ENCODE assay signal across 11 cellular contexts in genomic region chr22:46775789-46776485, GRCh38. TPM values are rescaled to one million over a fixed set of nuclear protein-coding genes. Genes with fewer than 3 reads are reported as not detected.
DNase-seq lines count a peak whose midpoint lies in the region; ATAC-seq and TF ChIP-seq lines count a peak whose summit lies in the region.
"Had no signal": no experiment of that assay in that cellular context is flagged by ENCODE, and none has a peak within 500 bp of the region (broad histone marks: within the 10 kb centered on the region; RNA-seq: fewer than 3 reads in every experiment).

No MANE protein-coding gene starts in this region.

- H2AK5ac ChIP-seq in IMR-90 (ENCODE audit: low read depth, low read length) = no peak overlapping the region

- no peaks in the 10 kb centered on the region for H3K9me3 Mint-ChIP-seq in naive thymus-derived CD8-positive, alpha-beta T cell

- H3K9ac ChIP-seq in IMR-90 (ENCODE audit: low read depth, low read length) = no peak overlapping the region

- no peak overlapping the region for H2BK15ac ChIP-seq in IMR-90 (ENCODE audit: low read depth, low read length)

- TF ChIP-seq CTCF in IMR-90 (conservative IDR thresholded peaks at IDR 0.05; ENCODE audit: low read depth, low read length) (no peak), breast epithelium (IDR thresholded peaks at IDR 0.05) (no peak)

- no peak overlapping the region for H2BK120ac ChIP-seq in IMR-90 (ENCODE audit: low read depth, low read length)

- peak overlapping the region in 8 of 10 donors; percentile 41 to 83 (median 71) for H3K4me3 Mint-ChIP-seq in naive thymus-derived CD8-positive, alpha-beta T cell

- H3K4me1 ChIP-seq in IMR-90 (ENCODE audit: control insufficient read depth, insufficient read depth, low read length) (peaks cover 11% of the 10 kb centered on the region), breast epithelium (peaks cover 0 to 23% of the 10 kb centered on the region in 2 donors)

- BruUV-seq in IMR-90 (replicated peaks; lab: Mats Ljungman, UMichigan) = no TSS peak

- no peak overlapping the region for H3K4me2 ChIP-seq in IMR-90 (ENCODE audit: low read depth, low read length)

- no peak overlapping the region for H2AK9ac ChIP-seq in IMR-90 (replicated peaks; ENCODE audit: low read depth, low read length, poor library complexity)

- peaks cover 51% of the 10 kb centered on the region for H4K20me1 ChIP-seq in IMR-90 (ENCODE audit: insufficient read depth, low read length)

- peaks cover 38 to 78% of the 10 kb centered on the region in 2 experiments for H3K79me1 ChIP-seq in IMR-90 (ENCODE audit: low read depth in 1 of 2, low read length in 2 of 2)

- peaks cover 33% of the 10 kb centered on the region for H3K9me1 ChIP-seq in IMR-90 (ENCODE audit: insufficient read depth, low read length)

- H2AFZ ChIP-seq in IMR-90 (replicated peaks; ENCODE audit: low read length, poor library complexity) = no peak overlapping the region

- H3K14ac ChIP-seq in IMR-90 (replicated peaks; ENCODE audit: low read depth, low read length) = no peak overlapping the region

- H4K5ac ChIP-seq in IMR-90 (ENCODE audit: low read depth, low read length) = no peak overlapping the region

- no peaks in the 10 kb centered on the region for H3K27me3 Mint-ChIP-seq in naive thymus-derived CD8-positive, alpha-beta T cell

- H3K4me3 ChIP-seq in IMR-90 (ENCODE audit: insufficient read depth, low read depth, low read length) (no peak overlapping the region), breast epithelium (no peak overlapping the region)
- H3K4me3 ChIP-seq: gastrocnemius medialis had no signal

- peak; percentile 59 for DNase-seq in COLO668 (lab: John Stamatoyannopoulos, UW; ENCODE audit: unreplicated experiment)
- DNase-seq in IMR-90 = no peak
- DNase-seq in breast epithelium (ENCODE audit: low spot score in 2 of 2) = no peak
- DNase-seq in naive thymus-derived CD8-positive, alpha-beta T cell = no peak
- no peak for DNase-seq in SK-N-DZ (ENCODE audit: low spot score)
- no peak for DNase-seq in erythroblast (lab: John Stamatoyannopoulos, UW)
- DNase-seq: gastrocnemius medialis, NCI-H446 treated with DMSO at 0.1 percent for 48 hours, WERI-Rb-1 had no signal

- intact Hi-C loops in IMR-90 (cut with micrococcal nuclease) (no loop called here), breast epithelium (cut with DNase I; ENCODE audit: low total_unique reads) (no loop called here)

- H3K27ac ChIP-seq in IMR-90 (ENCODE audit: insufficient read depth, low read length) (no peak overlapping the region), breast epithelium (peak overlapping the region; percentile 53 to 73)
- H3K27ac ChIP-seq: WERI-Rb-1 had no signal

- POLR2A ChIA-PET in IMR-90 (lab: Charles Lee; ENCODE audit: unreplicated experiment) = no interaction called here
- POLR2A ChIA-PET in naive thymus-derived CD8-positive, alpha-beta T cell (lab: Charles Lee) = interaction anchor here (0.6 to 3.1 kb wide), 4 partner anchors 13 to 771 kb away, joined by 3 to 42 read pairs (median 12); partner anchors contain the start of gene TBC1D22A

- H3K18ac ChIP-seq in IMR-90 (ENCODE audit: low read depth, low read length) = no peak overlapping the region

- WGBS in IMR-90 (ENCODE audit: extremely low coverage in 2 of 2, insufficient read length in 1 of 2), 2 experiments = 100% methylated on average over 4 of the region's 17 CpGs; no CpG with 5 or more reads in 1 of the 2 experiments

- H4K91ac ChIP-seq in IMR-90 (ENCODE audit: insufficient read depth, low read depth, low read length) = no peak overlapping the region

- dilution Hi-C loops in IMR-90 (cut with HindIII; ENCODE audit: low sequenced_read_pairs, unreplicated experiment) = no loop called here

- in situ Hi-C loops in IMR-90 (cut with MboI; ENCODE audit: low sequenced_read_pairs) = no loop called here

- no peak for TF ChIP-seq RAD21 in IMR-90 (IDR thresholded peaks at IDR 0.05; ENCODE audit: low read length)

- H3K9me3 ChIP-seq in IMR-90 (ENCODE audit: control insufficient read depth, insufficient read depth, low read length) = no peaks in the 10 kb centered on the region
- H3K9me3 ChIP-seq in breast epithelium = no peaks in the 10 kb centered on the region
- H3K9me3 ChIP-seq: gastrocnemius medialis had no signal

- H3K27me3 ChIP-seq in IMR-90 (ENCODE audit: control insufficient read depth, insufficient read depth, low read length) = no peaks in the 10 kb centered on the region
- H3K27me3 ChIP-seq in breast epithelium = no peaks in the 10 kb centered on the region
- H3K27me3 ChIP-seq: gastrocnemius medialis had no signal

- H3K4ac ChIP-seq in IMR-90 (ENCODE audit: low read depth, low read length) = no peak overlapping the region

- peaks cover 38 to 90% (median 67%) of the 10 kb centered on the region in 4 donors for H3K4me1 Mint-ChIP-seq in naive thymus-derived CD8-positive, alpha-beta T cell

- peak overlapping the region; percentile 85 to 95 (median 91) for H3K27ac Mint-ChIP-seq in naive thymus-derived CD8-positive, alpha-beta T cell

- ATAC-seq in IMR-90 (ENCODE audit: low read depth) = no peak
- ATAC-seq in naive thymus-derived CD8-positive, alpha-beta T cell = no peak
- ATAC-seq in HG03457 (IDR thresholded peaks at IDR 0.05; ENCODE audit: unreplicated experiment) = no peak
- no peak for ATAC-seq in HG02885 (IDR thresholded peaks at IDR 0.05; ENCODE audit: poor library complexity, unreplicated experiment)
- ATAC-seq: gastrocnemius medialis had no signal

- peaks cover 0 to 9% (median 0%) of the 10 kb centered on the region in 3 donors for H3K36me3 Mint-ChIP-seq in naive thymus-derived CD8-positive, alpha-beta T cell

- H2BK5ac ChIP-seq in IMR-90 (ENCODE audit: low read depth, low read length, poor library complexity, severe bottlenecking) = no peak overlapping the region

- TF ChIP-seq POLR2A in IMR-90 (IDR thresholded peaks at IDR 0.05; ENCODE audit: low read depth, low read length) (no peak), breast epithelium (IDR thresholded peaks at IDR 0.05) (no peak), erythroblast (IDR thresholded peaks at IDR 0.05; ENCODE audit: low read length) (no peak)

- H3K36me3 ChIP-seq in IMR-90 (ENCODE audit: control insufficient read depth, insufficient read depth, low read length) = no peaks in the 10 kb centered on the region; the same call in 1 of the 2 replicates
- no peaks in the 10 kb centered on the region for H3K36me3 ChIP-seq in breast epithelium
- H3K36me3 ChIP-seq: gastrocnemius medialis, WERI-Rb-1 had no signal

- no peak overlapping the region for H2BK20ac ChIP-seq in IMR-90 (ENCODE audit: low read depth, low read length)

- CTCF ChIA-PET in IMR-90 (lab: Yijun Ruan, JAX) = no interaction called here

- no peak overlapping the region for H4K8ac ChIP-seq in IMR-90 (ENCODE audit: low read depth in 2 of 2, low read length in 2 of 2)

- H3K56ac ChIP-seq in IMR-90 (ENCODE audit: extremely low read depth, insufficient read depth, low read length) = no peak overlapping the region

- H3K23ac ChIP-seq in IMR-90 (ENCODE audit: low read depth, low read length) = peak overlapping the region; percentile 45; the same call in 1 of the 2 replicates

TF ChIP-seq in IMR-90, 13 proteins besides CTCF, POLR2A, EP300 and RAD21:
- no peak for TF ChIP-seq RCOR1 (IDR thresholded peaks at IDR 0.05; ENCODE audit: insufficient replicate concordance, low read length)
- TF ChIP-seq MAFK (IDR thresholded peaks at IDR 0.05; ENCODE audit: low read depth, low read length) = no peak

RNA-seq across cellular contexts. Expression of gene TBC1D22A, which starts 13.5 kb away (rescaled TPM):
- 9.0 and 9.4 TPM in 2 replicates for total RNA-seq in IMR-90 (2012; rRNA removed)
- 16.7 and 17.3 TPM in 2 replicates for polyA plus RNA-seq in IMR-90 (2012; rRNA removed)
- polyA plus RNA-seq in IMR-90 (2012; cell fraction: cytosol; rRNA removed) = 18.4 and 23.5 TPM in 2 replicates
- 14.2 and 18.0 TPM in 2 replicates for polyA plus RNA-seq in IMR-90 (2012; cell fraction: nucleus; rRNA removed; ENCODE audit: low replicate concordance)
- total RNA-seq in breast epithelium = 10 to 100 TPM; 19.0 to 23.6 (median 23.6) TPM
- 10 to 100 TPM; 51.2 to 57.2 TPM for total RNA-seq in naive thymus-derived CD8-positive, alpha-beta T cell
- 10 to 100 TPM; 23.0 to 24.6 (median 23.3) TPM for polyA plus RNA-seq in naive thymus-derived CD8-positive, alpha-beta T cell
- 6.1 and 11.8 TPM in 2 replicates for polyA plus RNA-seq in SK-N-DZ (2014; cell fraction: cytosol; rRNA removed)
- 5.7 and 8.3 TPM in 2 replicates for polyA plus RNA-seq in SK-N-DZ (2014; cell fraction: nucleus; rRNA removed)

RNA-seq across cellular contexts. Expression of gene CERK, which starts 37.9 kb away (rescaled TPM):
- total RNA-seq in IMR-90 (2012; rRNA removed) (38.7 and 44.4 TPM in 2 replicates), breast epithelium (10 to 100 TPM; 23.3 to 37.3 (median 26.5) TPM)
- 22.8 and 25.3 TPM in 2 replicates for polyA plus RNA-seq in IMR-90 (2012; rRNA removed)
- 14.3 and 18.5 TPM in 2 replicates for polyA plus RNA-seq in IMR-90 (2012; cell fraction: cytosol; rRNA removed)
- polyA plus RNA-seq in IMR-90 (2012; cell fraction: nucleus; rRNA removed; ENCODE audit: low replicate concordance) = 19.5 and 31.2 TPM in 2 replicates
- 100 to 1,000 TPM; 175 to 185 TPM for total RNA-seq in naive thymus-derived CD8-positive, alpha-beta T cell
- polyA plus RNA-seq in naive thymus-derived CD8-positive, alpha-beta T cell = 10 to 100 TPM; 39.4 to 61.2 (median 41.6) TPM
- 75.2 and 81.1 TPM in 2 replicates for polyA plus RNA-seq in SK-N-DZ (2014; cell fraction: cytosol; rRNA removed)
- 34.0 and 34.4 TPM in 2 replicates for polyA plus RNA-seq in SK-N-DZ (2014; cell fraction: nucleus; rRNA removed)
